In genomic region chr7:76282344-76283253, GRCh38 we compare ENCODE assay signal across 8 cellular contexts. TPM values are rescaled to one million over a fixed set of nuclear protein-coding genes. Genes with fewer than 3 reads are reported as not detected.
A peak's percentile ranks its signal among the peaks of the same experiment; 100 is the strongest.
DNase-seq lines count a peak whose midpoint lies in the region; ATAC-seq and TF ChIP-seq lines count a peak whose summit lies in the region.

No MANE protein-coding gene starts in this region.

- peak overlapping the region; percentile 59; the same call in 1 of the 2 replicates for H2AFZ ChIP-seq in PC-3 (ENCODE audit: low read length)

- peaks cover 4% of the 10 kb centered on the region for H3K4me1 Mint-ChIP-seq in endodermal cell
- H3K4me1 Mint-ChIP-seq in natural killer cell treated with Interleukin-12 subunit alpha and Interleukin-12 subunit beta and Interleukin-15 and Interleukin-18, amount 100 ng/mL, for 72 hours (ENCODE audit: low read depth in 2 of 2) = peaks cover 8 to 15% of the 10 kb centered on the region in 2 donors

- peak overlapping the region; percentile 57 for H3K4me3 Mint-ChIP-seq in endodermal cell
- peak overlapping the region; percentile 75 for H3K4me3 Mint-ChIP-seq in natural killer cell treated with Interleukin-12 subunit alpha and Interleukin-12 subunit beta and Interleukin-15 and Interleukin-18, amount 100 ng/mL, for 72 hours

- CTCF ChIA-PET in PC-3 (lab: Charles Lee) = interaction anchor here (0.8 to 1.0 kb wide), 2 partner anchors 9 to 32 kb away, joined by 3 read pairs; no protein-coding TSS in a partner anchor

- H3K9me3 ChIP-seq in PC-3 (ENCODE audit: low read length) (no peaks in the 10 kb centered on the region), endodermal cell (ENCODE audit: control insufficient read depth, low read length) (no peaks in the 10 kb centered on the region)

- peaks cover 71% of the 10 kb centered on the region for H3K27me3 Mint-ChIP-seq in endodermal cell (ENCODE audit: insufficient read depth)
- peaks cover 36 to 48% of the 10 kb centered on the region in 2 donors for H3K27me3 Mint-ChIP-seq in natural killer cell treated with Interleukin-12 subunit alpha and Interleukin-12 subunit beta and Interleukin-15 and Interleukin-18, amount 100 ng/mL, for 72 hours

- H3K36me3 ChIP-seq in PC-3 (ENCODE audit: low read depth, low read length) (no peaks in the 10 kb centered on the region), endodermal cell (ENCODE audit: control insufficient read depth, insufficient read depth, low read length) (no peaks in the 10 kb centered on the region)

- H3K4me3 ChIP-seq in AG10803 (ENCODE audit: low read length) = peak overlapping the region; percentile 45
- H3K4me3 ChIP-seq in PC-3 (ENCODE audit: low read length) = peak overlapping the region; percentile 55
- peak overlapping the region; percentile 69 for H3K4me3 ChIP-seq in endodermal cell (ENCODE audit: low read length)

- H3K9me2 ChIP-seq in PC-3 (replicated peaks; ENCODE audit: low read length) = no peaks in the 10 kb centered on the region

- POLR2A ChIA-PET in PC-3 (lab: Charles Lee; ENCODE audit: unreplicated experiment) = no interaction called here

- H3K4me1 ChIP-seq in PC-3 (ENCODE audit: insufficient read depth, low read length) (no peaks in the 10 kb centered on the region), endodermal cell (ENCODE audit: control insufficient read depth, insufficient read depth, low read length) (no peaks in the 10 kb centered on the region)

- 0 to 1% methylated on average over 9 to 96 of the region's 98 CpGs for WGBS in endodermal cell (ENCODE audit: insufficient coverage in 1 of 2, insufficient read length in 1 of 2), 2 experiments

- TF ChIP-seq CTCF in AG10803 (conservative IDR thresholded peaks at IDR 0.05; ENCODE audit: low read length) (no peak), PC-3 (conservative IDR thresholded peaks at IDR 0.05; ENCODE audit: low read depth, low read length) (no peak), endodermal cell (conservative IDR thresholded peaks at IDR 0.05) (no peak)

- no peaks in the 10 kb centered on the region for H3K36me3 Mint-ChIP-seq in endodermal cell (ENCODE audit: low read depth)
- H3K36me3 Mint-ChIP-seq in natural killer cell treated with Interleukin-12 subunit alpha and Interleukin-12 subunit beta and Interleukin-15 and Interleukin-18, amount 100 ng/mL, for 72 hours = no peaks in the 10 kb centered on the region

- DNase-seq in AG10803 (ENCODE audit: low read depth) (no peak), PC-3 (no peak), endodermal cell (peak; percentile 91), ureter (ENCODE audit: low spot score) (no peak), GM19240 (ENCODE audit: insufficient read length, low spot score) (no peak), hepatic stellate cell (ENCODE audit: low spot score) (no peak)
- DNase-seq in natural killer cell treated with Interleukin-12 subunit alpha and Interleukin-12 subunit beta and Interleukin-15 and Interleukin-18, amount 100 ng/mL, for 72 hours (ENCODE audit: low spot score) = no peak

- ATAC-seq in PC-3 (peak; percentile 36), GM19351 (IDR thresholded peaks at IDR 0.05; ENCODE audit: unreplicated experiment) (no peak)
- peak in 1 of 2 donors; percentile 55 for ATAC-seq in natural killer cell treated with Interleukin-12 subunit alpha and Interleukin-12 subunit beta and Interleukin-15 and Interleukin-18, amount 100 ng/mL, for 72 hours

- no peaks in the 10 kb centered on the region for H4K20me1 ChIP-seq in PC-3 (ENCODE audit: low read length)

- no peaks in the 10 kb centered on the region for H3F3A ChIP-seq in PC-3 (ENCODE audit: low read length, unreplicated experiment)

- H3K27me3 ChIP-seq in PC-3 (ENCODE audit: low read length) (peaks cover 14% of the 10 kb centered on the region), endodermal cell (ENCODE audit: control insufficient read depth, insufficient read depth, low read length, poor library complexity, severe bottlenecking) (peaks cover 56% of the 10 kb centered on the region)

- no peak overlapping the region for H3K27ac Mint-ChIP-seq in endodermal cell
- H3K27ac Mint-ChIP-seq in natural killer cell treated with Interleukin-12 subunit alpha and Interleukin-12 subunit beta and Interleukin-15 and Interleukin-18, amount 100 ng/mL, for 72 hours = no peak overlapping the region

- no peaks in the 10 kb centered on the region for H3K9me3 Mint-ChIP-seq in endodermal cell
- H3K9me3 Mint-ChIP-seq in natural killer cell treated with Interleukin-12 subunit alpha and Interleukin-12 subunit beta and Interleukin-15 and Interleukin-18, amount 100 ng/mL, for 72 hours = no peaks in the 10 kb centered on the region

- peak overlapping the region; percentile 70 for H3K4me2 ChIP-seq in PC-3 (ENCODE audit: low read length)

- H3K9ac ChIP-seq in PC-3 (ENCODE audit: low read length) (no peak overlapping the region), endodermal cell (ENCODE audit: extremely low read depth, low read length, poor library complexity, severe bottlenecking) (no peak overlapping the region)

- intact Hi-C loops in PC-3 (cut with micrococcal nuclease) = no loop called here

- H3K27ac ChIP-seq in PC-3 (ENCODE audit: low read length) = no peak overlapping the region
- no peak overlapping the region for H3K27ac ChIP-seq in endodermal cell (ENCODE audit: low read depth, low read length)

- H3K79me2 ChIP-seq in PC-3 (ENCODE audit: low read length) = no peaks in the 10 kb centered on the region

- BruUV-seq in PC-3 (replicated peaks; lab: Mats Ljungman, UMichigan) = no TSS peak

RNA-seq across cellular contexts. Expression of gene HSPB1, which starts 19.9 kb away (rescaled TPM):
- total RNA-seq in PC-3 (2014; rRNA removed) (166 and 189 TPM in 2 replicates), endodermal cell (100 to 1,000 TPM; 244 to 248 TPM), ureter (1,074 TPM)
- polyA plus RNA-seq in endodermal cell (2013, experiment 1 of 2) = 401 TPM
- 422 TPM for polyA plus RNA-seq in endodermal cell (2013, experiment 2 of 2)
- total RNA-seq in natural killer cell treated with Interleukin-12 subunit alpha and Interleukin-12 subunit beta and Interleukin-15 and Interleukin-18, amount 100 ng/mL, for 72 hours = 10 to 100 TPM; 13.3 to 30.3 TPM
